In genomic region chr5:39185761-39186160, GRCh38 we compare ENCODE assay signal across 22 cellular contexts. TPM values are rescaled to one million over a fixed set of nuclear protein-coding genes. Genes with fewer than 3 reads are reported as not detected.
DNase-seq lines count a peak whose midpoint lies in the region; ATAC-seq and TF ChIP-seq lines count a peak whose summit lies in the region.
"Had no signal": no experiment of that assay in that cellular context is flagged by ENCODE, and none has a peak within 500 bp of the region (broad histone marks: within the 10 kb centered on the region; RNA-seq: fewer than 3 reads in every experiment).

No MANE protein-coding gene starts in this region.

- H3K27me3 Mint-ChIP-seq in stimulated activated naive CD8-positive, alpha-beta T cell treated with anti-CD3 and anti-CD28 coated beads, Interleukin-15, Interleukin-2, amounts not matched to agents 100 ng/mL and 50 ng/mL, for 24 hours, result no peaks in the 10 kb centered on the region
- H3K27me3 Mint-ChIP-seq in activated CD8-positive, alpha-beta T cell treated with anti-CD3 and anti-CD28 coated beads for 36 hours, result no peaks in the 10 kb centered on the region
- H3K27me3 Mint-ChIP-seq: dendritic cell treated with granulocyte-macrophage colony-stimulating factor and Interleukin-4, amounts not matched to agents 40 ng/mL and 50 ng/mL, for 4 days; stimulated activated memory B cell treated with anti-CD40 and anti-IgM and Interleukin-4, amounts not matched to agents 10 μg/mL and 1 μg/mL and 100 μg/mL, for 72 hours had no signal

- peak overlapping the region; percentile 4 for H3K27ac ChIP-seq in esophagus (ENCODE audit: low read depth in 2 of 2, low read length in 1 of 2)
- H3K27ac ChIP-seq: breast epithelium, hepatocyte, RWPE1, tibial nerve, WERI-Rb-1 had no signal

- peaks cover 4% of the 10 kb centered on the region for H3K36me3 Mint-ChIP-seq in stimulated activated naive CD8-positive, alpha-beta T cell treated with anti-CD3 and anti-CD28 coated beads, Interleukin-15, Interleukin-2, amounts not matched to agents 100 ng/mL and 50 ng/mL, for 24 hours (ENCODE audit: low read depth)
- peaks cover 12% of the 10 kb centered on the region for H3K36me3 Mint-ChIP-seq in activated CD8-positive, alpha-beta T cell treated with anti-CD3 and anti-CD28 coated beads for 36 hours (ENCODE audit: low read depth)
- H3K36me3 Mint-ChIP-seq: stimulated activated memory B cell treated with anti-CD40 and anti-IgM and Interleukin-4, amounts not matched to agents 10 μg/mL and 1 μg/mL and 100 μg/mL, for 72 hours had no signal

- no peaks in the 10 kb centered on the region for H3K4me1 ChIP-seq in esophagus (ENCODE audit: control insufficient read depth in 2 of 2, insufficient read depth in 2 of 2, low read length in 1 of 2)
- H3K4me1 ChIP-seq: breast epithelium had no signal

- no peaks in the 10 kb centered on the region for H3K9me3 ChIP-seq in esophagus (ENCODE audit: control insufficient read depth in 2 of 2, insufficient read depth in 1 of 2, low read depth in 1 of 2, low read length in 1 of 2)
- H3K9me3 ChIP-seq: breast epithelium, tibial nerve had no signal

- no peaks in the 10 kb centered on the region for H3K27me3 ChIP-seq in esophagus (ENCODE audit: control insufficient read depth in 1 of 2, insufficient read depth in 2 of 2, low read length in 2 of 2)
- H3K27me3 ChIP-seq: breast epithelium, hepatocyte, tibial nerve had no signal

- CTCF ChIA-PET in activated CD8-positive, alpha-beta T cell treated with anti-CD3 and anti-CD28 coated beads for 36 hours (lab: Charles Lee), result interaction anchor here (1.2 to 2.5 kb wide), 5 partner anchors 14 to 105 kb away, joined by 3 to 9 read pairs (median 4); no protein-coding TSS in a partner anchor

- no peak for ATAC-seq in stimulated activated naive CD8-positive, alpha-beta T cell treated with anti-CD3 and anti-CD28 coated beads, Interleukin-15, Interleukin-2, amounts not matched to agents 100 U/mL and 50 U/mL, for 24 hours
- ATAC-seq in activated CD8-positive, alpha-beta T cell treated with anti-CD3 and anti-CD28 coated beads for 36 hours, result peak; percentile 10
- ATAC-seq: right cardiac atrium; stimulated activated memory B cell treated with anti-CD40 and anti-IgM and Interleukin-4, amounts not matched to agents 10 μg/mL and 1 μg/mL and 100 μg/mL, for 72 hours had no signal

- H3K4me3 ChIP-seq in esophagus (ENCODE audit: low read depth in 1 of 2, low read length in 2 of 2), result no peak overlapping the region
- H3K4me3 ChIP-seq: breast epithelium, hepatocyte, lung, tibial nerve had no signal

- 88 to 90% methylated on average over 9 of the region's 9 CpGs for WGBS in esophagus, 2 donors

- DNase-seq in stimulated activated naive CD8-positive, alpha-beta T cell treated with anti-CD3 and anti-CD28 coated beads, Interleukin-15, Interleukin-2, amounts not matched to agents 100 U/mL and 50 U/mL, for 24 hours, result no peak
- DNase-seq in activated CD8-positive, alpha-beta T cell treated with anti-CD3 and anti-CD28 coated beads for 36 hours, result peak; percentile 35
- DNase-seq in kidney tubule cell (ENCODE audit: low spot score) (no peak), NCI-H2227 (lab: John Stamatoyannopoulos, UW; ENCODE audit: unreplicated experiment) (no peak), NCI-H1417 treated with DMSO at 0.1 percent for 48 hours (lab: John Stamatoyannopoulos, UW) (no peak), GM19240 (ENCODE audit: insufficient read length, low spot score) (no peak)
- DNase-seq: foreskin fibroblast, islet precursor cell, NCI-H2029 treated with DMSO at 0.1 percent for 48 hours, NCI-H510A, right cardiac atrium, WERI-Rb-1 had no signal

- peak overlapping the region; percentile 97 for H3K27ac Mint-ChIP-seq in stimulated activated naive CD8-positive, alpha-beta T cell treated with anti-CD3 and anti-CD28 coated beads, Interleukin-15, Interleukin-2, amounts not matched to agents 100 ng/mL and 50 ng/mL, for 24 hours
- peak overlapping the region; percentile 96 for H3K27ac Mint-ChIP-seq in activated CD8-positive, alpha-beta T cell treated with anti-CD3 and anti-CD28 coated beads for 36 hours
- H3K27ac Mint-ChIP-seq: dendritic cell treated with granulocyte-macrophage colony-stimulating factor and Interleukin-4, amounts not matched to agents 40 ng/mL and 50 ng/mL, for 4 days; stimulated activated memory B cell treated with anti-CD40 and anti-IgM and Interleukin-4, amounts not matched to agents 10 μg/mL and 1 μg/mL and 100 μg/mL, for 72 hours had no signal

- intact Hi-C loops in activated CD8-positive, alpha-beta T cell treated with anti-CD3 and anti-CD28 coated beads for 36 hours (cut with micrococcal nuclease), result no loop called here

- no peaks in the 10 kb centered on the region for H3K36me3 ChIP-seq in esophagus (ENCODE audit: control insufficient read depth in 2 of 2, insufficient read depth in 2 of 2, low read length in 1 of 2)
- H3K36me3 ChIP-seq: breast epithelium, tibial nerve, WERI-Rb-1 had no signal

- no peak for TF ChIP-seq CTCF in activated CD8-positive, alpha-beta T cell treated with anti-CD3 and anti-CD28 coated beads for 36 hours (IDR thresholded peaks at IDR 0.05)

- POLR2A ChIA-PET in activated CD8-positive, alpha-beta T cell treated with anti-CD3 and anti-CD28 coated beads for 36 hours (lab: Charles Lee), result interaction anchor here (1.2 to 18.3 kb wide), 3 partner anchors 10 to 20 kb away, joined by 3 to 202 read pairs (median 7); no protein-coding TSS in a partner anchor

- H3K9me3 Mint-ChIP-seq in stimulated activated naive CD8-positive, alpha-beta T cell treated with anti-CD3 and anti-CD28 coated beads, Interleukin-15, Interleukin-2, amounts not matched to agents 100 ng/mL and 50 ng/mL, for 24 hours, result no peaks in the 10 kb centered on the region
- no peaks in the 10 kb centered on the region for H3K9me3 Mint-ChIP-seq in activated CD8-positive, alpha-beta T cell treated with anti-CD3 and anti-CD28 coated beads for 36 hours
- H3K9me3 Mint-ChIP-seq: dendritic cell treated with granulocyte-macrophage colony-stimulating factor and Interleukin-4, amounts not matched to agents 40 ng/mL and 50 ng/mL, for 4 days; stimulated activated memory B cell treated with anti-CD40 and anti-IgM and Interleukin-4, amounts not matched to agents 10 μg/mL and 1 μg/mL and 100 μg/mL, for 72 hours had no signal

- H3K4me3 Mint-ChIP-seq in stimulated activated naive CD8-positive, alpha-beta T cell treated with anti-CD3 and anti-CD28 coated beads, Interleukin-15, Interleukin-2, amounts not matched to agents 100 ng/mL and 50 ng/mL, for 24 hours, result peak overlapping the region; percentile 75
- peak overlapping the region; percentile 72 for H3K4me3 Mint-ChIP-seq in activated CD8-positive, alpha-beta T cell treated with anti-CD3 and anti-CD28 coated beads for 36 hours
- H3K4me3 Mint-ChIP-seq: dendritic cell treated with granulocyte-macrophage colony-stimulating factor and Interleukin-4, amounts not matched to agents 40 ng/mL and 50 ng/mL, for 4 days; stimulated activated memory B cell treated with anti-CD40 and anti-IgM and Interleukin-4, amounts not matched to agents 10 μg/mL and 1 μg/mL and 100 μg/mL, for 72 hours had no signal

- H3K4me1 Mint-ChIP-seq in stimulated activated naive CD8-positive, alpha-beta T cell treated with anti-CD3 and anti-CD28 coated beads, Interleukin-15, Interleukin-2, amounts not matched to agents 100 ng/mL and 50 ng/mL, for 24 hours (ENCODE audit: low read depth), result peaks cover 97% of the 10 kb centered on the region
- H3K4me1 Mint-ChIP-seq in activated CD8-positive, alpha-beta T cell treated with anti-CD3 and anti-CD28 coated beads for 36 hours (ENCODE audit: low read depth), result peaks cover 85% of the 10 kb centered on the region

RNA-seq across cellular contexts. Expression of gene FYB1, which starts 33.6 kb away (rescaled TPM):
- total RNA-seq in activated CD8-positive, alpha-beta T cell treated with anti-CD3 and anti-CD28 coated beads for 36 hours, result 10 to 100 TPM; 82.8 to 83.0 TPM
- polyA plus RNA-seq in esophagus, result 1 to 10 TPM in 1 of 2 donors, under 1 TPM in 1; 0.86 to 1.4 TPM
- total RNA-seq: osteocyte had no signal
